In the genomic region with DNA sequence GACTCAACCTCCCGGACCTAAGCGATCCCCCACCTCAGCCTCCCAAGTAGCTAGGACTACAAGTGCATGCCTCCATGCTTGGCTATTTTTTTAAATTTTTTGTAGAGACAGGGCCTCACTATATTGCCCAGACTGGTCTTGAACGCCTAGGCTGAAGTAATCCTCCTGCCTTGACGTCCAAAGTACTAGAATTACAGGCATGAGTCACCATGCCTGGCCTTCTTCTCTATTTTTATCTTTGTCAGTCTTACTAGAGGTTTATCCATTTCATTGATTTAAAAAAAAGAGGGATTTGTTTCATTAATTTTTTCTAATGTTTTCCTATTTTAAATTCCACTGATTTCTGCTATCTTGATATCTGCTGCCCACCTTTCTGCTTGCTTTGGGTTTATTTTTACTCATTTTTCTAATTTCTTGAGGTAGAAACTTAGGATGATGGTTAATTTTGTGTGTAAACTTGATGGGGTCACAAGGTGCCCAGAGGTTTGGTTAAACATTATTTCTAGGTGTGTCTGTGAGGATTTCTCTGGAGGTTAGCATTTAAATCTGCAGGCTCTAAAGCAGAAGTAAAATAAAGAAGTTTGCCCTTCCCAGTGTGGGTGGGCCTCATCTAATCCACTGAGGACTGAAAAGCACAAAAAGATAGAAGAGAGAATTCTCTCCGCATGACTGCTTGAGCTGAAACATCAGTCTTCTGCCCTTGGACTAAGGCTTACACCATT, we compare ENCODE assay signal across 17 cellular contexts.
A peak's percentile ranks its signal among the peaks of the same experiment; 100 is the strongest.
DNase-seq lines count a peak whose midpoint lies in the region; ATAC-seq and TF ChIP-seq lines count a peak whose summit lies in the region.
"Had no signal": no experiment of that assay in that cellular context is flagged by ENCODE, and none has a peak within 500 bp of the region (broad histone marks: within the 10 kb centered on the region; RNA-seq: fewer than 3 reads in every experiment).

No MANE protein-coding gene starts in this region.

- POLR2A ChIA-PET in PC-3 (lab: Charles Lee; ENCODE audit: unreplicated experiment), result no interaction called here

- no peak overlapping the region for H3K9ac ChIP-seq in PC-3 (ENCODE audit: low read length)
- no peak overlapping the region for H3K9ac ChIP-seq in fibroblast of lung (ENCODE audit: insufficient read depth, low read length)

- no peaks in the 10 kb centered on the region for H3K9me3 ChIP-seq in PC-3 (ENCODE audit: low read length)
- H3K9me3 ChIP-seq in fibroblast of lung (ENCODE audit: control insufficient read depth, insufficient read depth, low read depth, low read length), result no peaks in the 10 kb centered on the region
- no peaks in the 10 kb centered on the region for H3K9me3 ChIP-seq in psoas muscle
- H3K9me3 ChIP-seq: esophagus muscularis mucosa, stomach had no signal

- DNase-seq in ELR (ENCODE audit: low read depth) (peak; percentile 35), PC-3 (peak; percentile 7), fibroblast of lung (ENCODE audit: low read depth in 2 of 2) (peak; percentile 62 to 73), psoas muscle (no peak), substantia nigra (lab: John Stamatoyannopoulos, UW) (no peak), KBM-7 (no peak)
- no peak for DNase-seq in activated naive CD4-positive, alpha-beta T cell treated with anti-CD3 and anti-CD28 coated beads, Interleukin-2, amount 50 U/mL, for 16 hours
- DNase-seq: activated CD8-positive, alpha-beta T cell treated with anti-CD3 and anti-CD28 coated beads, Interleukin-2, amount 10 ng/mL, durations not matched to agents 7 days and 5 days; activated naive CD4-positive, alpha-beta T cell treated with Interleukin-2 at 50 U/mL for 16 hours; CD4-positive, CD25-positive, alpha-beta regulatory T cell; NCI-H1436 treated with DMSO at 0.1 percent for 48 hours; NCI-H69; right cardiac atrium; SHP77 treated with DMSO at 0.1 percent for 48 hours; stomach had no signal

- H2AFZ ChIP-seq in PC-3 (ENCODE audit: low read length) (no peak overlapping the region), fibroblast of lung (ENCODE audit: low read length) (no peak overlapping the region)

- H3K27ac ChIP-seq in PC-3 (ENCODE audit: low read length) (no peak overlapping the region), fibroblast of lung (ENCODE audit: insufficient read depth, low read length) (no peak overlapping the region), psoas muscle (no peak overlapping the region), substantia nigra (ENCODE audit: low read depth, low read length, poor library complexity, severe bottlenecking) (no peak overlapping the region)
- H3K27ac ChIP-seq: esophagus muscularis mucosa, stomach had no signal

- H3K27me3 ChIP-seq in PC-3 (ENCODE audit: low read length) (no peaks in the 10 kb centered on the region), fibroblast of lung (ENCODE audit: control insufficient read depth, insufficient read depth, low read length) (no peaks in the 10 kb centered on the region), psoas muscle (ENCODE audit: insufficient read depth in 3 of 3, low read length in 2 of 3) (no peaks in the 10 kb centered on the region)
- H3K27me3 ChIP-seq: esophagus muscularis mucosa, stomach had no signal

- H3K4me2 ChIP-seq in PC-3 (ENCODE audit: low read length), result no peak overlapping the region
- H3K4me2 ChIP-seq in fibroblast of lung (ENCODE audit: extremely low read depth, insufficient read depth, low read length), result no peak overlapping the region

- H3K9me2 ChIP-seq in PC-3 (replicated peaks; ENCODE audit: low read length), result no peaks in the 10 kb centered on the region

- H3K4me3 ChIP-seq in PC-3 (ENCODE audit: low read length), result no peak overlapping the region
- H3K4me3 ChIP-seq in fibroblast of lung (replicated peaks in 1 of 4; ENCODE audit: control extremely low read depth in 1 of 4, insufficient read depth in 1 of 4, low read depth in 3 of 4, low read length in 4 of 4), result no peak overlapping the region
- no peak overlapping the region for H3K4me3 ChIP-seq in psoas muscle
- H3K4me3 ChIP-seq: esophagus muscularis mucosa, stomach had no signal

- BruUV-seq in PC-3 (replicated peaks; lab: Mats Ljungman, UMichigan), result no TSS peak

- H3K79me2 ChIP-seq in PC-3 (ENCODE audit: low read length), result no peaks in the 10 kb centered on the region
- H3K79me2 ChIP-seq in fibroblast of lung (ENCODE audit: control insufficient read depth, insufficient read depth, low read length), result no peaks in the 10 kb centered on the region

- peak; percentile 43; the same call in 1 of the 2 replicates for ATAC-seq in PC-3
- peak in 3 of 4 donors; percentile 69 to 77 (median 70) for ATAC-seq in psoas muscle
- no peak for ATAC-seq in GM21515 (IDR thresholded peaks at IDR 0.05; ENCODE audit: unreplicated experiment)
- ATAC-seq: activated CD8-positive, alpha-beta T cell treated with anti-CD3 and anti-CD28 coated beads, Interleukin-2, amount 10 ng/mL, durations not matched to agents 7 days and 5 days; right cardiac atrium had no signal

- H3F3A ChIP-seq in PC-3 (ENCODE audit: low read length, unreplicated experiment), result no peaks in the 10 kb centered on the region

- in situ Hi-C loops in KBM-7 (cut with MboI; ENCODE audit: low pct_unique_long_range_greater_than_20kb, low sequenced_read_pairs), result no loop called here

- 62 to 65% (median 62%) methylated on average over 5 of the region's 5 CpGs for WGBS in psoas muscle, 3 donors

- intact Hi-C loops in PC-3 (cut with micrococcal nuclease) (no loop called here), psoas muscle (cut with DNase I) (no loop called here)

- H4K20me1 ChIP-seq in PC-3 (ENCODE audit: low read length) (no peaks in the 10 kb centered on the region), fibroblast of lung (ENCODE audit: control insufficient read depth, extremely low read depth, insufficient read depth, low read length) (no peaks in the 10 kb centered on the region)

- TF ChIP-seq CTCF in PC-3 (conservative IDR thresholded peaks at IDR 0.05; ENCODE audit: low read depth, low read length), result no peak
- TF ChIP-seq CTCF in fibroblast of lung (conservative IDR thresholded peaks at IDR 0.05 in 1 of 2, IDR thresholded peaks at IDR 0.05 in 1 of 2; ENCODE audit: low read depth in 1 of 2, low read length in 2 of 2), result no peak
- TF ChIP-seq CTCF in psoas muscle (IDR thresholded peaks at IDR 0.05), result no peak

- CTCF ChIA-PET in PC-3 (lab: Charles Lee), result no interaction called here

- H3K4me1 ChIP-seq in PC-3 (ENCODE audit: insufficient read depth, low read length), result no peaks in the 10 kb centered on the region
- no peaks in the 10 kb centered on the region for H3K4me1 ChIP-seq in fibroblast of lung (ENCODE audit: control insufficient read depth, extremely low read depth, insufficient read depth, low read length)
- no peaks in the 10 kb centered on the region for H3K4me1 ChIP-seq in psoas muscle
- H3K4me1 ChIP-seq: esophagus muscularis mucosa, stomach had no signal

- H3K36me3 ChIP-seq in PC-3 (ENCODE audit: low read depth, low read length) (no peaks in the 10 kb centered on the region), fibroblast of lung (ENCODE audit: control insufficient read depth, insufficient read depth, low read length) (no peaks in the 10 kb centered on the region), psoas muscle (ENCODE audit: insufficient read depth in 1 of 2, low read depth in 1 of 2) (no peaks in the 10 kb centered on the region)
- H3K36me3 ChIP-seq: esophagus muscularis mucosa, stomach had no signal

Comparison
In these comparisons a context has a peak if more than half of its experiments do, and no peak if none do; other contexts are left out.
1. DNase-seq: peak in ELR (single experiment), PC-3 (single experiment) and fibroblast of lung (2 of 2); none in psoas muscle (0 of 2), substantia nigra (0 of 49), activated naive CD4-positive, alpha-beta T cell treated with anti-CD3 and anti-CD28 coated beads, Interleukin-2, amount 50 U/mL, for 16 hours (single experiment) and KBM-7 (single experiment).